ENCODE assay signal across 8 cellular contexts in the genomic region with DNA sequence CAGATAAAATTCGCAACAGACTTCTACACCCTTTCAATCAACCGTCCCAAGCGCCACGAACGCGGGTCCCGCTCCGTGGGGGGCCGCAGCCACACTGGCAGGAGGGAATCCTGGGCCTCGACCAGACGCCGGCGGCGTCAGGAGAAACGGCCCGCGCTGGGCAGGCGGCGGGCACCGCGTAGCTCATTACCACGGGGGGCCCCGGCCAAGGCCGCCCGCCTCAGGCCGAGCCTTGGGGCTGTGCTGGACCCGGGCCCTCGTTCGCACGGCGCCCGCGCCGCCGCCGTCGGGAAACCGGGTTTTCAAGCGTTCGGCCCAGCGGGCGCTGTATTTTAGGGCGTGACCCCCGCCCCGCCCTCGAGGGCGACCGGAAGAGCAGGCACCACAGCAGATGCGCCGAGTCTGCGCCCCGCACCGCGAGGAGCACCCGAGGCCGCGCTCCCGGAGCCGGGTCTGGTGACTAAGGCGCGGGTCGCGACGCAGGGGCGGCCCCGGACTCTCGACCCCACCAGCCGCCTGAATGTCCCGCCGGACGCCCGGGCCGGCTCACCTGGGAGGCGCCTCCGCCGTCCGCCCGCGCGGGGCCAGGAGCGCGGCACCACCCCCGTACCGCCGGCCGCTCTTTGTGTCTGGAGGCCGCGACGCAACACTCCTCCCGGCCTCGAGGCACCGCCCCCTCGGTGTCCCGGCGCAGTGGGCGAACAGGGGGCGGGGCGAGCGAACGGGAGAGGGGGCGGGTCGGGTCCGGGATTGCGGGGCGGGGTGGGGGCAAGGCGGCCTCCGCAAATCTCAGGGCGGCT. TPM values are rescaled to one million over a fixed set of nuclear protein-coding genes. Genes with fewer than 3 reads are reported as not detected.
DNase-seq lines count a peak whose midpoint lies in the region; ATAC-seq, FAIRE-seq and TF ChIP-seq lines count a peak whose summit lies in the region.

TSS of gene NINL (minus strand) at position 627 of the 800 bp plus-strand sequence. CDS start 58,944 bp downstream, outside the sequence.

- H3K9me3 ChIP-seq in cardiac muscle cell (ENCODE audit: low read depth), result no peaks in the 10 kb centered on the region
- H3K9me3 ChIP-seq in pancreas, result no peaks in the 10 kb centered on the region

- peaks cover 0 to 6% of the 10 kb centered on the region in 2 donors for H3K36me3 Mint-ChIP-seq in activated naive CD4-positive, alpha-beta T cell treated with anti-CD3 and anti-CD28 coated beads, Interleukin-2, amount 50 U/mL, for 72 hours

- H3K27ac Mint-ChIP-seq in activated naive CD4-positive, alpha-beta T cell treated with anti-CD3 and anti-CD28 coated beads, Interleukin-2, amount 50 U/mL, for 72 hours, result peak within 1 kb of the TSS in 1 of 2 donors; percentile 84

- H3K4me1 ChIP-seq in cardiac muscle cell (ENCODE audit: low read depth) (peaks cover 19% of the 10 kb centered on the region), pancreas (no peaks in the 10 kb centered on the region)

- H3K27ac ChIP-seq in cardiac muscle cell, result peak within 1 kb of the TSS; percentile 85
- H3K27ac ChIP-seq in pancreas, result peak within 1 kb of the TSS; percentile 45 to 74 (median 58)

- no peaks in the 10 kb centered on the region for H3K36me3 ChIP-seq in cardiac muscle cell
- no peaks in the 10 kb centered on the region for H3K36me3 ChIP-seq in pancreas

- TF ChIP-seq CTCF in cardiac muscle cell (IDR thresholded peaks at IDR 0.05; ENCODE audit: low read depth, low read length), result no peak
- TF ChIP-seq CTCF in pancreas (IDR thresholded peaks at IDR 0.05), result no peak

- in situ Hi-C loops in G401 (cut with HindIII; ENCODE audit: low sequenced_read_pairs), result no loop called here

- intact Hi-C loops in pancreas (cut with DNase I), result no loop called here

- H3K4me3 ChIP-seq in cardiac muscle cell (peak within 1 kb of the TSS; percentile 82), pancreas (peak within 1 kb of the TSS; percentile 55 to 76 (median 62))

- peak; percentile 65 for ATAC-seq in HG02938 (IDR thresholded peaks at IDR 0.05; ENCODE audit: unreplicated experiment)
- peak; percentile 91 to 93 for ATAC-seq in activated naive CD4-positive, alpha-beta T cell treated with anti-CD3 and anti-CD28 coated beads, Interleukin-2, amount 50 U/mL, for 72 hours
- ATAC-seq in pancreas, result peak; percentile 86 to 93 (median 91)

- WGBS in pancreas, 2 donors, result 1% methylated on average over 67 to 108 of the region's 108 CpGs

- H3K9me3 Mint-ChIP-seq in activated naive CD4-positive, alpha-beta T cell treated with anti-CD3 and anti-CD28 coated beads, Interleukin-2, amount 50 U/mL, for 72 hours, result no peaks in the 10 kb centered on the region

- H3K27me3 ChIP-seq in cardiac muscle cell (no peaks in the 10 kb centered on the region), pancreas (no peaks in the 10 kb centered on the region)

- no peak for FAIRE-seq in RCC 7860 (lab: Jason Lieb, UNC)
- no peak for FAIRE-seq in pancreas (lab: Jason Lieb, UNC)
- peak; percentile 84 for FAIRE-seq in urothelium cell line (lab: Jason Lieb, UNC)

- DNase-seq in G401 (ENCODE audit: low spot score), result peak; percentile 44
- DNase-seq in RCC 7860 (ENCODE audit: low spot score), result peak; percentile 8
- DNase-seq in activated naive CD4-positive, alpha-beta T cell treated with anti-CD3 and anti-CD28 coated beads, Interleukin-2, amount 50 U/mL, for 72 hours (ENCODE audit: low spot score in 2 of 2), result peak; percentile 56 to 78
- DNase-seq in cardiac muscle cell (ENCODE audit: low read depth in 1 of 2, low spot score in 1 of 2), result peak; percentile 77 to 91
- peak; percentile 49 to 83 (median 63) for DNase-seq in pancreas
- peak; percentile 91 for DNase-seq in urothelium cell line (ENCODE audit: low spot score)
- no peak for DNase-seq in globus pallidus (ENCODE audit: low spot score)

RNA-seq across cellular contexts. Expression of gene NINL, which starts in this region (rescaled TPM):
- total RNA-seq in G401 (2014; rRNA removed; shearing (Covaris generic)), result 16.5 and 20.8 TPM in 2 replicates
- total RNA-seq in activated naive CD4-positive, alpha-beta T cell treated with anti-CD3 and anti-CD28 coated beads, Interleukin-2, amount 50 U/mL, for 72 hours, result 1 to 10 TPM; 3.2 to 5.5 TPM
- total RNA-seq in cardiac muscle cell (35.8 and 61.3 TPM in 2 replicates), pancreas (1 to 10 TPM; 5.1 to 9.0 (median 5.5) TPM)
- polyA plus RNA-seq in cardiac muscle cell (26.4 and 36.1 TPM in 2 replicates), pancreas (10 to 100 TPM; 15.5 to 19.4 TPM)
